ENCODE assay signal across 28 cellular contexts in the genomic region with DNA sequence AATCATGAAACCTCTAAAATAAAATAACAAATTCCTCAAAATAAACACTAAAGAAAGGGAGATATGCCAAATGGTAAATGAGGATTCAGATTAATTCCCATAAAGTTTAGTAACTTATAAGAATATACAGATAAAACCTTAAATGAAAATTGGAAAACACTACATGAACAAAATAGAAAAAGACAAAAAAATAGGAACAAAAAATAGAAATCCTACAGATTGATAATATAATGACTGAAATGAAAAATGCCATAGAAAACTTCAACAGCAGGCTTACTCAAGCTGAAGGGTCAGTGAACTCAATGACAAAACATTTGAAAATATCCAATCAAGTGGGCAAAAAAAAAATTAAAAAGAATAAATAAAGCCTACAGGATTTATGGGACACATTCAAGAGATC.
"Had no signal": no experiment of that assay in that cellular context is flagged by ENCODE, and none has a peak within 500 bp of the region (broad histone marks: within the 10 kb centered on the region; RNA-seq: fewer than 3 reads in every experiment).

No MANE protein-coding gene starts in this region.

- DNase-seq: activated B cell treated with CpG ODN at 0.5 μM for 24 hours; activated CD4-positive, alpha-beta memory T cell treated with anti-CD3 and anti-CD28 coated beads for 36 hours; activated CD4-positive, alpha-beta T cell treated with anti-CD3 and anti-CD28 coated beads for 4 hours; activated CD4-positive, alpha-beta T cell treated with anti-CD3 and anti-CD28 coated beads, Interleukin-2, amount 10 ng/mL, durations not matched to agents 24 days and 14 days; activated CD4-positive, alpha-beta T cell treated with anti-CD3 and anti-CD28 coated beads, Interleukin-2, amount 50 U/mL, for 1 hour; activated CD4-positive, alpha-beta T cell treated with anti-CD3 and anti-CD28 coated beads, Interleukin-2, amount 50 U/mL, for 4 hours; activated CD4-positive, CD25-positive, alpha-beta regulatory T cell treated with anti-CD3 and anti-CD28 coated beads, Interleukin-2, amount 50 U/mL, for 72 hours; activated CD8-positive, alpha-beta memory T cell treated with anti-CD3 and anti-CD28 coated beads, Interleukin-2, amount 50 U/mL, for 4 hours; activated CD8-positive, alpha-beta T cell treated with anti-CD3 and anti-CD28 coated beads for 36 hours; activated effector memory CD4-positive, alpha-beta T cell treated with anti-CD3 and anti-CD28 coated beads, Interleukin-2, amount 50 U/mL, for 16 hours; activated gamma-delta T cell treated with Interleukin-2 at 50 U/mL for 16 hours; activated naive CD4-positive, alpha-beta T cell; activated naive CD4-positive, alpha-beta T cell treated with anti-CD3 and anti-CD28 coated beads for 36 hours; activated naive CD4-positive, alpha-beta T cell treated with anti-CD3 and anti-CD28 coated beads, Interleukin-2, amount 50 U/mL, for 16 hours; activated naive CD8-positive, alpha-beta T cell treated with anti-CD3 and anti-CD28 coated beads for 36 hours; activated T-cell treated with anti-CD3 and anti-CD28 coated beads for 4 hours; activated T-cell treated with anti-CD3 and anti-CD28 coated beads, Interleukin-2, amount 50 U/mL, for 1 hour; activated T-cell treated with anti-CD3 and anti-CD28 coated beads, Interleukin-2, amount 50 U/mL, for 4 hours; activated T-cell treated with anti-CD3 and anti-CD28 coated beads, Interleukin-2, amount 50 U/mL, for 72 hours; adrenal gland; amygdala; anterior cingulate cortex; caudate nucleus; cerebellar nuclear complex; T-helper 2 cell; T-helper 9 cell had no signal

- ATAC-seq: activated CD8-positive, alpha-beta T cell treated with anti-CD3 and anti-CD28 coated beads for 36 hours; activated naive CD4-positive, alpha-beta T cell treated with anti-CD3 and anti-CD28 coated beads, Interleukin-2, amount 50 U/mL, for 72 hours; activated T-cell treated with anti-CD3 and anti-CD28 coated beads, Interleukin-2, amount 50 U/mL, for 4 hours; activated T-cell treated with anti-CD3 and anti-CD28 coated beads, Interleukin-2, amount 50 U/mL, for 72 hours; activated T-helper 17 cell treated with anti-CD3 and anti-CD28 coated beads, Interleukin-2, amount 50 U/mL, for 72 hours had no signal
